In genomic region chr17:48671697-48672171, GRCh38 we compare ENCODE assay signal across 8 cellular contexts. TPM values are rescaled to one million over a fixed set of nuclear protein-coding genes. Genes with fewer than 3 reads are reported as not detected.
DNase-seq lines count a peak whose midpoint lies in the region; ATAC-seq and TF ChIP-seq lines count a peak whose summit lies in the region.

No MANE protein-coding gene starts in this region.

- no peak overlapping the region for H2BK120ac ChIP-seq in mesenchymal stem cell (ENCODE audit: low read depth, low read length)

- no peak overlapping the region for H3K27ac Mint-ChIP-seq in activated CD8-positive, alpha-beta T cell treated with anti-CD3 and anti-CD28 coated beads, Interleukin-2, amount 10 ng/mL, durations not matched to agents 7 days and 5 days

- H3K27ac ChIP-seq in effector memory CD4-positive, alpha-beta T cell (ENCODE audit: insufficient read depth, low read length, poor library complexity, severe bottlenecking), result no peak overlapping the region
- no peak overlapping the region for H3K27ac ChIP-seq in mesenchymal stem cell (ENCODE audit: low read length, poor library complexity, severe bottlenecking)

- peak overlapping the region; percentile 9 for H3K4me3 Mint-ChIP-seq in activated CD8-positive, alpha-beta T cell treated with anti-CD3 and anti-CD28 coated beads, Interleukin-2, amount 10 ng/mL, durations not matched to agents 7 days and 5 days

- peak overlapping the region; percentile 39 for H2AFZ ChIP-seq in mesenchymal stem cell (ENCODE audit: low read depth, low read length)

- no peaks in the 10 kb centered on the region for H3K4me1 Mint-ChIP-seq in activated CD8-positive, alpha-beta T cell treated with anti-CD3 and anti-CD28 coated beads, Interleukin-2, amount 10 ng/mL, durations not matched to agents 7 days and 5 days (ENCODE audit: low read depth)

- H3K27me3 Mint-ChIP-seq in activated CD8-positive, alpha-beta T cell treated with anti-CD3 and anti-CD28 coated beads, Interleukin-2, amount 10 ng/mL, durations not matched to agents 7 days and 5 days (ENCODE audit: low read depth), result peaks cover 44% of the 10 kb centered on the region

- POLR2A ChIA-PET in AG04449 (lab: Yijun Ruan, JAX), result interaction anchor here (0.8 kb wide), 1 partner anchor 14 kb away, joined by 3 read pairs; no protein-coding TSS in a partner anchor
- POLR2A ChIA-PET in activated CD8-positive, alpha-beta T cell treated with anti-CD3 and anti-CD28 coated beads, Interleukin-2, amount 10 ng/mL, durations not matched to agents 7 days and 5 days (lab: Charles Lee), result no interaction called here

- 7% methylated on average over 15 of the region's 15 CpGs for WGBS in mesenchymal stem cell

- peak overlapping the region; percentile 94 for H3K4me2 ChIP-seq in mesenchymal stem cell (ENCODE audit: low read length, poor library complexity, severe bottlenecking)

- H4K91ac ChIP-seq in mesenchymal stem cell (ENCODE audit: low read length), result no peak overlapping the region

- peak overlapping the region; percentile 23 for H4K8ac ChIP-seq in mesenchymal stem cell (ENCODE audit: low read length)

- H3K36me3 Mint-ChIP-seq in activated CD8-positive, alpha-beta T cell treated with anti-CD3 and anti-CD28 coated beads, Interleukin-2, amount 10 ng/mL, durations not matched to agents 7 days and 5 days (ENCODE audit: low read depth), result no peaks in the 10 kb centered on the region

- no peak overlapping the region for H2BK15ac ChIP-seq in mesenchymal stem cell (ENCODE audit: low read depth, poor library complexity, severe bottlenecking)

- DNase-seq in AG04449 (ENCODE audit: low read depth, low spot score) (peak; percentile 14), GM20000 (ENCODE audit: low spot score) (peak; percentile 74), NCI-H526 treated with DMSO at 0.1 percent for 48 hours (lab: John Stamatoyannopoulos, UW) (peak; percentile 64), mesenchymal stem cell (peak; percentile 88)
- DNase-seq in activated CD8-positive, alpha-beta T cell treated with anti-CD3 and anti-CD28 coated beads, Interleukin-2, amount 10 ng/mL, durations not matched to agents 7 days and 5 days, result peak; percentile 74
- peak; percentile 30 to 49 (median 32) for DNase-seq in effector memory CD4-positive, alpha-beta T cell
- DNase-seq in stimulated activated CD4-positive, alpha-beta T cell treated with anti-CD3 and anti-CD28 coated beads, TNF-alpha, amount 100 ng/mL, for 4 hours (ENCODE audit: low read depth in 3 of 3), result peak; percentile 25 to 48 (median 42)

- peak overlapping the region; percentile 74 for H3K9ac ChIP-seq in mesenchymal stem cell (ENCODE audit: low read length)

- no peak overlapping the region for H3K14ac ChIP-seq in mesenchymal stem cell (ENCODE audit: low read length in 2 of 2)

- peaks cover 4% of the 10 kb centered on the region for H3K27me3 ChIP-seq in effector memory CD4-positive, alpha-beta T cell (replicated peaks; ENCODE audit: control insufficient read depth, insufficient read depth, low read length, poor library complexity, severe bottlenecking)
- H3K27me3 ChIP-seq in mesenchymal stem cell (ENCODE audit: control insufficient read depth in 1 of 2, insufficient read depth in 1 of 2, low read length in 2 of 2), result peaks cover 31 to 69% of the 10 kb centered on the region in 2 experiments

- H3K4me1 ChIP-seq in effector memory CD4-positive, alpha-beta T cell (ENCODE audit: control insufficient read depth, insufficient read depth, low read length, poor library complexity, severe bottlenecking), result no peaks in the 10 kb centered on the region
- no peaks in the 10 kb centered on the region for H3K4me1 ChIP-seq in mesenchymal stem cell (ENCODE audit: control insufficient read depth, insufficient read depth, low read depth, low read length)

- H3K4ac ChIP-seq in mesenchymal stem cell (ENCODE audit: low read depth in 1 of 2, low read length in 2 of 2), result no peak overlapping the region

- TF ChIP-seq CTCF in AG04449 (IDR thresholded peaks at IDR 0.05; ENCODE audit: insufficient read depth, low read length, missing control alignments), result peak; percentile 81
- TF ChIP-seq CTCF in GM20000 (IDR thresholded peaks at IDR 0.05; ENCODE audit: extremely low read depth, missing control alignments), result peak; percentile 71

- no peaks in the 10 kb centered on the region for H3K79me1 ChIP-seq in mesenchymal stem cell (replicated peaks; ENCODE audit: low read length, poor library complexity, severe bottlenecking)

- H3K18ac ChIP-seq in mesenchymal stem cell (ENCODE audit: low read depth in 1 of 2, low read length in 2 of 2), result no peak overlapping the region

- CTCF ChIA-PET in AG04449 (lab: Yijun Ruan, JAX), result interaction anchor here (0.6 to 13.2 kb wide), 27 partner anchors 7 to 620 kb away, joined by 3 to 260 read pairs (median 4); partner anchors contain the start of gene PRAC1
- CTCF ChIA-PET in activated CD8-positive, alpha-beta T cell treated with anti-CD3 and anti-CD28 coated beads, Interleukin-2, amount 10 ng/mL, durations not matched to agents 7 days and 5 days (lab: Charles Lee), result interaction anchor here (0.8 to 2.7 kb wide), 15 partner anchors 8 to 212 kb away, joined by 3 to 7 read pairs (median 4); partner anchors contain the start of gene PRAC2

- no peaks in the 10 kb centered on the region for H3K36me3 ChIP-seq in effector memory CD4-positive, alpha-beta T cell (ENCODE audit: control insufficient read depth, insufficient read depth, low read length)
- no peaks in the 10 kb centered on the region for H3K36me3 ChIP-seq in mesenchymal stem cell (ENCODE audit: control insufficient read depth in 1 of 2, insufficient read depth in 2 of 2, low read depth in 1 of 2, low read length in 2 of 2)

- H3K23ac ChIP-seq in mesenchymal stem cell (ENCODE audit: low read length in 2 of 2), result no peak overlapping the region

- H2BK5ac ChIP-seq in mesenchymal stem cell (ENCODE audit: low read depth, low read length, poor library complexity, severe bottlenecking), result no peak overlapping the region

- no peak overlapping the region for H2BK12ac ChIP-seq in mesenchymal stem cell (ENCODE audit: low read length in 2 of 2)

- no peaks in the 10 kb centered on the region for H3K9me3 Mint-ChIP-seq in activated CD8-positive, alpha-beta T cell treated with anti-CD3 and anti-CD28 coated beads, Interleukin-2, amount 10 ng/mL, durations not matched to agents 7 days and 5 days (ENCODE audit: insufficient read depth)

- no peak overlapping the region for H2AK5ac ChIP-seq in mesenchymal stem cell (ENCODE audit: low read length, severe bottlenecking)

- H3K9me3 ChIP-seq in effector memory CD4-positive, alpha-beta T cell (ENCODE audit: control insufficient read depth, low read length), result no peaks in the 10 kb centered on the region
- H3K9me3 ChIP-seq in mesenchymal stem cell (ENCODE audit: control insufficient read depth, low read length), result no peaks in the 10 kb centered on the region

- H3K4me3 ChIP-seq in AG04449 (ENCODE audit: low read depth, low read length), result peak overlapping the region; percentile 43
- H3K4me3 ChIP-seq in effector memory CD4-positive, alpha-beta T cell (ENCODE audit: insufficient read depth, low read depth, low read length, poor library complexity, severe bottlenecking), result no peak overlapping the region
- H3K4me3 ChIP-seq in mesenchymal stem cell (ENCODE audit: insufficient read depth in 1 of 2, low read depth in 1 of 2, low read length in 2 of 2), result peak overlapping the region in 1 of 2 experiments; percentile 75

- ATAC-seq in activated CD8-positive, alpha-beta T cell treated with anti-CD3 and anti-CD28 coated beads, Interleukin-2, amount 10 ng/mL, durations not matched to agents 7 days and 5 days, result peak; percentile 73
- no peak for ATAC-seq in HG03457 (IDR thresholded peaks at IDR 0.05; ENCODE audit: unreplicated experiment)

RNA-seq across cellular contexts. Expression of gene HOXB9, which starts 45.6 kb away (rescaled TPM):
- total RNA-seq in activated CD8-positive, alpha-beta T cell treated with anti-CD3 and anti-CD28 coated beads, Interleukin-2, amount 10 ng/mL, durations not matched to agents 7 days and 5 days, result under 1 TPM; 0.37 to 0.65 TPM
- polyA plus RNA-seq in mesenchymal stem cell (2013, experiment 1 of 2), result 47.3 TPM
- polyA plus RNA-seq in mesenchymal stem cell (2013, experiment 2 of 2), result 47.4 TPM

RNA-seq across cellular contexts. Expression of gene PRAC1, which starts 50.6 kb away (rescaled TPM):
- total RNA-seq in activated CD8-positive, alpha-beta T cell treated with anti-CD3 and anti-CD28 coated beads, Interleukin-2, amount 10 ng/mL, durations not matched to agents 7 days and 5 days, result not detected
- polyA plus RNA-seq in mesenchymal stem cell (2013, experiment 1 of 2), result not detected
- not detected for polyA plus RNA-seq in mesenchymal stem cell (2013, experiment 2 of 2)

RNA-seq across cellular contexts. Expression of gene PRAC2, which starts 51.3 kb away (rescaled TPM):
- not detected for total RNA-seq in activated CD8-positive, alpha-beta T cell treated with anti-CD3 and anti-CD28 coated beads, Interleukin-2, amount 10 ng/mL, durations not matched to agents 7 days and 5 days
- polyA plus RNA-seq in mesenchymal stem cell (2013, experiment 1 of 2), result 1.5 TPM
- 1.0 TPM for polyA plus RNA-seq in mesenchymal stem cell (2013, experiment 2 of 2)

RNA-seq across cellular contexts. Expression of gene HOXB8, which starts 56.6 kb away (rescaled TPM):
- total RNA-seq in activated CD8-positive, alpha-beta T cell treated with anti-CD3 and anti-CD28 coated beads, Interleukin-2, amount 10 ng/mL, durations not matched to agents 7 days and 5 days, result not detected
- 53.4 TPM for polyA plus RNA-seq in mesenchymal stem cell (2013, experiment 1 of 2)
- polyA plus RNA-seq in mesenchymal stem cell (2013, experiment 2 of 2), result 50.0 TPM

RNA-seq across cellular contexts. Expression of gene HOXB13, which starts 56.8 kb away (rescaled TPM):
- total RNA-seq in activated CD8-positive, alpha-beta T cell treated with anti-CD3 and anti-CD28 coated beads, Interleukin-2, amount 10 ng/mL, durations not matched to agents 7 days and 5 days, result not detected
- 1.3 TPM for polyA plus RNA-seq in mesenchymal stem cell (2013, experiment 1 of 2)
- polyA plus RNA-seq in mesenchymal stem cell (2013, experiment 2 of 2), result 1.2 TPM

Comparison
In these comparisons a context has a peak if more than half of its experiments do, and no peak if none do; other contexts are left out.
1. DNase-seq: peak in every context shown above with its lines; median percentile 88 in mesenchymal stem cell; 74 in GM20000; 74 in activated CD8-positive, alpha-beta T cell treated with anti-CD3 and anti-CD28 coated beads, Interleukin-2, amount 10 ng/mL, durations not matched to agents 7 days and 5 days; 64 in NCI-H526 treated with DMSO at 0.1 percent for 48 hours; 42 in stimulated activated CD4-positive, alpha-beta T cell treated with anti-CD3 and anti-CD28 coated beads, TNF-alpha, amount 100 ng/mL, for 4 hours; 32 in effector memory CD4-positive, alpha-beta T cell; 14 in AG04449.